ENCODE assay signal across 8 cellular contexts in genomic region chr12:4272976-4273650, GRCh38. TPM values are rescaled to one million over a fixed set of nuclear protein-coding genes. Genes with fewer than 3 reads are reported as not detected.
A peak's percentile ranks its signal among the peaks of the same experiment; 100 is the strongest.
DNase-seq lines count a peak whose midpoint lies in the region; ATAC-seq, FAIRE-seq and TF ChIP-seq lines count a peak whose summit lies in the region.

No MANE protein-coding gene starts in this region.

- intact Hi-C loops in thyroid gland (cut with DNase I) (loop anchor here (5.0 kb wide), 1 partner anchor 1196 kb away; the partner anchor contains the start of gene TSPAN9), posterior cingulate gyrus (cut with DNase I) (no loop called here)

- H3K36me3 ChIP-seq in lung (ENCODE audit: control insufficient read depth in 2 of 2, insufficient read depth in 2 of 2, low read length in 2 of 2): no peaks in the 10 kb centered on the region
- no peaks in the 10 kb centered on the region for H3K36me3 ChIP-seq in thyroid gland

- TF ChIP-seq CTCF in brain (conservative IDR thresholded peaks at IDR 0.05): no peak
- TF ChIP-seq CTCF in lung (IDR thresholded peaks at IDR 0.05; ENCODE audit: control extremely low read depth, extremely low read depth): no peak
- no peak for TF ChIP-seq CTCF in thyroid gland (IDR thresholded peaks at IDR 0.05)

- 0 to 2% methylated on average over 26 of the region's 26 CpGs for WGBS in lung, 2 donors
- 3 to 4% methylated on average over 17 to 21 of the region's 26 CpGs for WGBS in thyroid gland, 2 donors

- H3K4me3 Mint-ChIP-seq in activated CD4-positive, alpha-beta T cell treated with anti-CD3 and anti-CD28 coated beads, Interleukin-2, amount 10 ng/mL, durations not matched to agents 7 days and 5 days: peak overlapping the region; percentile 95
- H3K4me3 Mint-ChIP-seq in brain: peak overlapping the region; percentile 98 to 99 (median 98)

- H3K4me1 ChIP-seq in lung (ENCODE audit: control insufficient read depth in 2 of 2, insufficient read depth in 2 of 2, low read length in 2 of 2) (peaks cover 5 to 18% of the 10 kb centered on the region in 2 donors), thyroid gland (peaks cover 34 to 47% of the 10 kb centered on the region in 2 donors)

- CTCF ChIA-PET in activated CD4-positive, alpha-beta T cell treated with anti-CD3 and anti-CD28 coated beads, Interleukin-2, amount 10 ng/mL, durations not matched to agents 7 days and 5 days (lab: Charles Lee): interaction anchor here (0.9 to 6.2 kb wide), 5 partner anchors 126 to 317 kb away, joined by 3 to 56 read pairs (median 4); no protein-coding TSS in a partner anchor

- H3K36me3 Mint-ChIP-seq in activated CD4-positive, alpha-beta T cell treated with anti-CD3 and anti-CD28 coated beads, Interleukin-2, amount 10 ng/mL, durations not matched to agents 7 days and 5 days (ENCODE audit: low read depth): peaks cover 29% of the 10 kb centered on the region
- peaks cover 33% of the 10 kb centered on the region for H3K36me3 Mint-ChIP-seq in brain

- no peak for FAIRE-seq in RCC 7860 (lab: Jason Lieb, UNC)

- H3K9me3 ChIP-seq in lung (ENCODE audit: control insufficient read depth in 2 of 2, insufficient read depth in 1 of 2, low read length in 1 of 2): no peaks in the 10 kb centered on the region
- H3K9me3 ChIP-seq in thyroid gland: no peaks in the 10 kb centered on the region

- no peaks in the 10 kb centered on the region for H3K9me3 Mint-ChIP-seq in activated CD4-positive, alpha-beta T cell treated with anti-CD3 and anti-CD28 coated beads, Interleukin-2, amount 10 ng/mL, durations not matched to agents 7 days and 5 days
- H3K9me3 Mint-ChIP-seq in brain: peaks cover 0 to 3% (median 0%) of the 10 kb centered on the region in 5 experiments

- H3K27me3 ChIP-seq in lung (ENCODE audit: control insufficient read depth, insufficient read depth) (no peaks in the 10 kb centered on the region), thyroid gland (no peaks in the 10 kb centered on the region)

- peaks cover 3% of the 10 kb centered on the region for H3K27me3 Mint-ChIP-seq in activated CD4-positive, alpha-beta T cell treated with anti-CD3 and anti-CD28 coated beads, Interleukin-2, amount 10 ng/mL, durations not matched to agents 7 days and 5 days
- peaks cover 43% of the 10 kb centered on the region for H3K27me3 Mint-ChIP-seq in brain

- DNase-seq in activated CD4-positive, alpha-beta T cell treated with anti-CD3 and anti-CD28 coated beads, Interleukin-2, amount 10 ng/mL, durations not matched to agents 7 days and 5 days: no peak
- no peak for DNase-seq in activated CD4-positive, alpha-beta T cell treated with anti-CD3 and anti-CD28 coated beads, Interleukin-2, amount 50 U/mL, for 4 hours
- DNase-seq in lung (ENCODE audit: low spot score) (no peak), thyroid gland (no peak), posterior cingulate gyrus (no peak), RCC 7860 (ENCODE audit: low spot score) (no peak)

- POLR2A ChIA-PET in activated CD4-positive, alpha-beta T cell treated with anti-CD3 and anti-CD28 coated beads, Interleukin-2, amount 10 ng/mL, durations not matched to agents 7 days and 5 days (lab: Charles Lee): interaction anchor here (1.4 kb wide), 1 partner anchor 130 kb away, joined by 6 read pairs; no protein-coding TSS in a partner anchor

- H3K27ac ChIP-seq in lung (ENCODE audit: low read depth in 1 of 2, low read length in 1 of 2): peak overlapping the region; percentile 65 to 79
- H3K27ac ChIP-seq in thyroid gland: peak overlapping the region; percentile 42 to 97 (median 94)

- no peak overlapping the region for H3K4me3 ChIP-seq in lung
- H3K4me3 ChIP-seq in thyroid gland (replicated peaks in 1 of 3): peak overlapping the region in 2 of 3 donors; percentile 15 to 79

- no peak for ATAC-seq in lung (ENCODE audit: insufficient read depth, low FRiP score)
- ATAC-seq in GM21367 (IDR thresholded peaks at IDR 0.05; ENCODE audit: unreplicated experiment): no peak

- H3K4me1 Mint-ChIP-seq in activated CD4-positive, alpha-beta T cell treated with anti-CD3 and anti-CD28 coated beads, Interleukin-2, amount 10 ng/mL, durations not matched to agents 7 days and 5 days: peaks cover 32% of the 10 kb centered on the region
- peaks cover 57% of the 10 kb centered on the region for H3K4me1 Mint-ChIP-seq in brain

- no peak for TF ChIP-seq POLR2A in thyroid gland (IDR thresholded peaks at IDR 0.05)

- peak overlapping the region; percentile 99 for H3K27ac Mint-ChIP-seq in activated CD4-positive, alpha-beta T cell treated with anti-CD3 and anti-CD28 coated beads, Interleukin-2, amount 10 ng/mL, durations not matched to agents 7 days and 5 days
- H3K27ac Mint-ChIP-seq in brain: peak overlapping the region; percentile 82 to 98 (median 97)

RNA-seq across cellular contexts. Expression of gene CCND2, which starts 0.4 kb away (rescaled TPM):
- total RNA-seq in activated CD4-positive, alpha-beta T cell treated with anti-CD3 and anti-CD28 coated beads, Interleukin-2, amount 10 ng/mL, durations not matched to agents 7 days and 5 days: 100 to 1,000 TPM; 290 to 332 TPM
- polyA plus RNA-seq in brain (ENCODE audit: insufficient read depth, low read depth, low replicate concordance) (3.1 TPM), lung (1 to 10 TPM; 6.1 to 9.5 TPM)
- total RNA-seq in lung (100 to 1,000 TPM in 1 of 2 donors, 10 to 100 TPM in 1; 93.9 to 113 TPM), thyroid gland (100 to 1,000 TPM in 3 of 4 donors, 10 to 100 TPM in 1; 81.4 to 135 (median 122) TPM)

RNA-seq across cellular contexts. Expression of gene TIGAR, which starts 47.9 kb away (rescaled TPM):
- total RNA-seq in activated CD4-positive, alpha-beta T cell treated with anti-CD3 and anti-CD28 coated beads, Interleukin-2, amount 10 ng/mL, durations not matched to agents 7 days and 5 days: 10 to 100 TPM; 11.0 to 14.4 TPM
- polyA plus RNA-seq in brain (ENCODE audit: insufficient read depth, low read depth, low replicate concordance) (4.4 TPM), lung (1 to 10 TPM; 4.2 to 8.9 TPM)
- total RNA-seq in lung (1 to 10 TPM; 1.6 to 9.1 TPM), thyroid gland (1 to 10 TPM; 4.0 to 6.3 (median 5.4) TPM)
